Comparison of ENCODE assay signal across 8 cellular contexts in the genomic region with DNA sequence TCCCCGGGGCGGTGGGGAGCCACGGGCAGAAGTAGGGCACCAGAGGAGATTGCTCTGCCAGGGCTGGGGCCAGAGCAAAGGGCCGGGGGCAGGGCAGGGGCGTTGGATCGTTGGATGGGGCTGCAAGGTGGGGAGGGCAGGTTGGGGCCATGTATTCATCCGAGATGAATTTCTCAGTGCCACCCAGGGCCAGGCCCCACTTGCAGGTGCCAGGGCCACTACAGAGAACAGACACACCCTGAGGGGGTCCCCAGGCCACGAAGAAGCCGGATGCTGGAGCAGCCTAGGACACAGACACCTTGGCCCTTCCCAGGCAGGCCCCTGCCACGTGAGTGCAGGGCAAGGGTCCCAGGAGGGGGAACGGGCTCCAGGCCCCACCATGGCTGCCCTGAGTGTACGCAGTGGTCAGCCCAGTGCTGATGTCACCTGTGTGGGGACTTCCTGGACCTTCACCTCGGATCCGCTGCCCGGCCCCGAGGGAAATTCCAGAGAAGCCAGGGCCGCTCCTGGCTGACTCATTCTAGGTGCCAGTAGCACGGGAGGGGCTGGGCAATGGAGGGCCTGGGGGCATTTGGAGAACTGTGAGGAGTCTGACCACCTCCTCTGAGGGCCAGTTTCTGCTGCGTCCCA. TPM values are rescaled to one million over a fixed set of nuclear protein-coding genes. Genes with fewer than 3 reads are reported as not detected.
DNase-seq lines count a peak whose midpoint lies in the region; ATAC-seq, FAIRE-seq and TF ChIP-seq lines count a peak whose summit lies in the region.
"Had no signal": no experiment of that assay in that cellular context is flagged by ENCODE, and none has a peak within 500 bp of the region (broad histone marks: within the 10 kb centered on the region; RNA-seq: fewer than 3 reads in every experiment).

No MANE protein-coding gene starts in this region.

- H3K9ac ChIP-seq in keratinocyte (ENCODE audit: control insufficient read depth, extremely low read depth, insufficient read depth, low read length): peak overlapping the region; percentile 69

- H3K27me3 ChIP-seq in RWPE2 (ENCODE audit: insufficient read depth, poor library complexity, severe bottlenecking) (no peaks in the 10 kb centered on the region), keratinocyte (ENCODE audit: control insufficient read depth, extremely low read depth, insufficient read depth, low read length) (no peaks in the 10 kb centered on the region), upper lobe of left lung (no peaks in the 10 kb centered on the region)

- H3K9me3 ChIP-seq in RWPE2 (ENCODE audit: severe bottlenecking) (no peaks in the 10 kb centered on the region), keratinocyte (ENCODE audit: control insufficient read depth, low read depth, low read length) (no peaks in the 10 kb centered on the region), upper lobe of left lung (no peaks in the 10 kb centered on the region)

- H3K9me1 ChIP-seq in keratinocyte (ENCODE audit: control insufficient read depth, extremely low read depth, insufficient read depth, low read length): no peaks in the 10 kb centered on the region

- peak overlapping the region; percentile 62 for H3K4me2 ChIP-seq in keratinocyte (ENCODE audit: control insufficient read depth, extremely low read depth, insufficient read depth, low read depth, low read length)

- TF ChIP-seq EP300 in upper lobe of left lung (IDR thresholded peaks at IDR 0.05): no peak

- no peaks in the 10 kb centered on the region for H4K20me1 ChIP-seq in keratinocyte (ENCODE audit: control insufficient read depth, extremely low read depth, insufficient read depth, low read length)

- ATAC-seq in GM21529 (IDR thresholded peaks at IDR 0.05; ENCODE audit: unreplicated experiment) (peak; percentile 52), RWPE2 (ENCODE audit: low read depth) (peak; percentile 72), upper lobe of left lung (ENCODE audit: low FRiP score in 2 of 2) (peak in 1 of 2 donors; percentile 41), HG03457 (IDR thresholded peaks at IDR 0.05; ENCODE audit: unreplicated experiment) (no peak), HG03095 (IDR thresholded peaks at IDR 0.05; ENCODE audit: unreplicated experiment) (no peak)

- H3K79me2 ChIP-seq in keratinocyte (ENCODE audit: control insufficient read depth, insufficient read depth, low read length): no peaks in the 10 kb centered on the region

- no peak for TF ChIP-seq POLR2A in upper lobe of left lung (IDR thresholded peaks at IDR 0.05)

- H3K27ac ChIP-seq in RWPE2 (ENCODE audit: poor library complexity, severe bottlenecking) (peak overlapping the region; percentile 95), keratinocyte (ENCODE audit: control insufficient read depth, insufficient read depth, low read length) (peak overlapping the region; percentile 89), upper lobe of left lung (peak overlapping the region; percentile 46 to 80 (median 64))

- dilution Hi-C loops in keratinocyte (cut with MboI; ENCODE audit: extremely low pct_ligation_motif_present, low sequenced_read_pairs): no loop called here

- H2AFZ ChIP-seq in keratinocyte (ENCODE audit: control insufficient read depth, low read length): peak overlapping the region; percentile 53

- no peak for TF ChIP-seq CTCF in RWPE2 (IDR thresholded peaks at IDR 0.05; ENCODE audit: poor library complexity, severe bottlenecking)
- TF ChIP-seq CTCF in keratinocyte (optimal IDR thresholded peaks at IDR 0.05 in 1 of 3, IDR thresholded peaks at IDR 0.05 in 1 of 3, conservative IDR thresholded peaks at IDR 0.05 in 1 of 3; ENCODE audit: extremely low read depth in 1 of 3, insufficient read depth in 2 of 3, low read length in 3 of 3): no peak
- TF ChIP-seq CTCF in upper lobe of left lung (IDR thresholded peaks at IDR 0.05): no peak

- DNase-seq in RWPE2 (ENCODE audit: low spot score): peak; percentile 92
- no peak for DNase-seq in keratinocyte (ENCODE audit: low read depth, low spot score)
- peak; percentile 70 to 87 for DNase-seq in upper lobe of left lung
- no peak for DNase-seq in activated CD4-positive, alpha-beta T cell treated with anti-CD3 and anti-CD28 coated beads, Interleukin-2, amount 50 U/mL, for 48 hours
- DNase-seq: cerebellar nuclear complex had no signal

- H3K4me1 ChIP-seq in RWPE2 (ENCODE audit: insufficient read depth, poor library complexity, severe bottlenecking): peaks cover 38% of the 10 kb centered on the region
- peaks cover 39% of the 10 kb centered on the region for H3K4me1 ChIP-seq in keratinocyte (ENCODE audit: control insufficient read depth, extremely low read depth, insufficient read depth, low read length)
- H3K4me1 ChIP-seq in upper lobe of left lung: peaks cover 23 to 43% (median 31%) of the 10 kb centered on the region in 4 donors

- H3K36me3 ChIP-seq in RWPE2 (ENCODE audit: low read depth) (no peaks in the 10 kb centered on the region), keratinocyte (ENCODE audit: control insufficient read depth in 2 of 2, extremely low read depth in 1 of 2, insufficient read depth in 2 of 2, low read length in 2 of 2) (no peaks in the 10 kb centered on the region), upper lobe of left lung (no peaks in the 10 kb centered on the region)

- WGBS in upper lobe of left lung, 2 donors: 60 to 83% methylated on average over 2 to 18 of the region's 19 CpGs

- H3K4me3 ChIP-seq in RWPE2 (ENCODE audit: severe bottlenecking) (no peak overlapping the region), keratinocyte (ENCODE audit: control insufficient read depth in 2 of 3, extremely low read depth in 1 of 3, insufficient read depth in 2 of 3, low read depth in 1 of 3, low read length in 3 of 3) (peak overlapping the region in 1 of 3 experiments; percentile 38), upper lobe of left lung (no peak overlapping the region)

- FAIRE-seq in keratinocyte (lab: Jason Lieb, UNC): peak; percentile 74

RNA-seq across cellular contexts. Expression of gene SBNO2, which starts 9.6 kb away (rescaled TPM):
- 10.9 to 19.4 TPM (median 13.1 TPM) in 3 replicates for polyA plus RNA-seq in keratinocyte
- polyA plus RNA-seq in keratinocyte (2011; ENCODE audit: low read depth): 12.9 TPM
- 6.0 and 14.5 TPM in 2 replicates for polyA plus RNA-seq in keratinocyte (2011; cell fraction: cytosol; rRNA removed)
- polyA plus RNA-seq in keratinocyte (2011; cell fraction: nucleus; rRNA removed): 32.2 and 48.0 TPM in 2 replicates
- 17.3 and 24.6 TPM in 2 replicates for polyA plus RNA-seq in keratinocyte (2012; ENCODE audit: low replicate concordance)
- polyA minus RNA-seq in keratinocyte: 14.6 to 40.2 TPM (median 23.0 TPM) in 3 replicates
- polyA minus RNA-seq in keratinocyte (2011; cell fraction: cytosol; rRNA and poly(A)+ RNA removed): 32.6 TPM
- polyA minus RNA-seq in keratinocyte (2011; cell fraction: nucleus; rRNA and poly(A)+ RNA removed): 36.5 and 41.8 TPM in 2 replicates
- total RNA-seq in upper lobe of left lung: 100 to 1,000 TPM in 4 of 6 donors, 10 to 100 TPM in 2; 44.8 to 159 (median 106) TPM

RNA-seq across cellular contexts. Expression of gene STK11, which starts 21.9 kb away (rescaled TPM):
- 24.6 to 31.4 TPM (median 28.1 TPM) in 3 replicates for polyA plus RNA-seq in keratinocyte
- polyA plus RNA-seq in keratinocyte (2011; ENCODE audit: low read depth): 21.6 TPM
- polyA plus RNA-seq in keratinocyte (2011; cell fraction: cytosol; rRNA removed): 13.7 and 27.8 TPM in 2 replicates
- polyA plus RNA-seq in keratinocyte (2011; cell fraction: nucleus; rRNA removed): 47.3 and 54.0 TPM in 2 replicates
- polyA plus RNA-seq in keratinocyte (2012; ENCODE audit: low replicate concordance): 26.4 and 38.3 TPM in 2 replicates
- polyA minus RNA-seq in keratinocyte: 19.7 to 42.7 TPM (median 21.9 TPM) in 3 replicates
- polyA minus RNA-seq in keratinocyte (2011; cell fraction: cytosol; rRNA and poly(A)+ RNA removed): 56.2 TPM
- 25.7 and 29.2 TPM in 2 replicates for polyA minus RNA-seq in keratinocyte (2011; cell fraction: nucleus; rRNA and poly(A)+ RNA removed)
- 100 to 1,000 TPM in 1 of 6 donors, 10 to 100 TPM in 5; 50.2 to 168 (median 63.2) TPM for total RNA-seq in upper lobe of left lung

RNA-seq across cellular contexts. Expression of gene CBARP, which starts 54.1 kb away (rescaled TPM):
- 0.93 to 2.8 TPM (median 1.2 TPM) in 3 replicates for polyA plus RNA-seq in keratinocyte
- 0.51 TPM for polyA plus RNA-seq in keratinocyte (2011; ENCODE audit: low read depth)
- 0.55 and 1.9 TPM in 2 replicates for polyA plus RNA-seq in keratinocyte (2011; cell fraction: cytosol; rRNA removed)
- 3.6 and 6.2 TPM in 2 replicates for polyA plus RNA-seq in keratinocyte (2011; cell fraction: nucleus; rRNA removed)
- polyA plus RNA-seq in keratinocyte (2012; ENCODE audit: low replicate concordance): 3.5 and 3.6 TPM in 2 replicates
- polyA minus RNA-seq in keratinocyte: 0.30 to 1.2 TPM (median 1.2 TPM) in 3 replicates
- polyA minus RNA-seq in keratinocyte (2011; cell fraction: cytosol; rRNA and poly(A)+ RNA removed): 11.5 TPM
- polyA minus RNA-seq in keratinocyte (2011; cell fraction: nucleus; rRNA and poly(A)+ RNA removed): 3.4 and 7.1 TPM in 2 replicates
- total RNA-seq in upper lobe of left lung: 1 to 10 TPM in 3 of 6 donors, under 1 TPM in 1, not detected in 2; 0.30 to 1.8 (median 1.0) TPM

RNA-seq across cellular contexts. Expression of gene ATP5F1D, which starts 57.9 kb away (rescaled TPM):
- polyA plus RNA-seq in keratinocyte: 51.3 to 95.4 TPM (median 80.0 TPM) in 3 replicates
- polyA plus RNA-seq in keratinocyte (2011; ENCODE audit: low read depth): 74.6 TPM
- 33.2 and 137 TPM in 2 replicates for polyA plus RNA-seq in keratinocyte (2011; cell fraction: cytosol; rRNA removed)
- polyA plus RNA-seq in keratinocyte (2011; cell fraction: nucleus; rRNA removed): 27.1 and 36.2 TPM in 2 replicates
- polyA plus RNA-seq in keratinocyte (2012; ENCODE audit: low replicate concordance): 91.2 and 205 TPM in 2 replicates
- 23.4 to 39.5 TPM (median 25.4 TPM) in 3 replicates for polyA minus RNA-seq in keratinocyte
- 297 TPM for polyA minus RNA-seq in keratinocyte (2011; cell fraction: cytosol; rRNA and poly(A)+ RNA removed)
- polyA minus RNA-seq in keratinocyte (2011; cell fraction: nucleus; rRNA and poly(A)+ RNA removed): 29.9 and 36.3 TPM in 2 replicates
- 100 to 1,000 TPM in 3 of 6 donors, 10 to 100 TPM in 3; 56.0 to 187 (median 113) TPM for total RNA-seq in upper lobe of left lung

Comparison
In these comparisons a context has a peak if more than half of its experiments do, and no peak if none do; other contexts are left out.
1. ATAC-seq: peak in GM21529 (single experiment) and RWPE2 (single experiment); none in HG03457 (single experiment) and HG03095 (single experiment).
2. DNase-seq: peak in RWPE2 (single experiment) and upper lobe of left lung (2 of 2); none in keratinocyte (single experiment) and activated CD4-positive, alpha-beta T cell treated with anti-CD3 and anti-CD28 coated beads, Interleukin-2, amount 50 U/mL, for 48 hours (0 of 2).
3. Peak in every context shown above with its lines, with median percentiles within 50 percentile points of each other: H3K27ac ChIP-seq.